8 cellular contexts compared by ENCODE assay signal in the genomic region with DNA sequence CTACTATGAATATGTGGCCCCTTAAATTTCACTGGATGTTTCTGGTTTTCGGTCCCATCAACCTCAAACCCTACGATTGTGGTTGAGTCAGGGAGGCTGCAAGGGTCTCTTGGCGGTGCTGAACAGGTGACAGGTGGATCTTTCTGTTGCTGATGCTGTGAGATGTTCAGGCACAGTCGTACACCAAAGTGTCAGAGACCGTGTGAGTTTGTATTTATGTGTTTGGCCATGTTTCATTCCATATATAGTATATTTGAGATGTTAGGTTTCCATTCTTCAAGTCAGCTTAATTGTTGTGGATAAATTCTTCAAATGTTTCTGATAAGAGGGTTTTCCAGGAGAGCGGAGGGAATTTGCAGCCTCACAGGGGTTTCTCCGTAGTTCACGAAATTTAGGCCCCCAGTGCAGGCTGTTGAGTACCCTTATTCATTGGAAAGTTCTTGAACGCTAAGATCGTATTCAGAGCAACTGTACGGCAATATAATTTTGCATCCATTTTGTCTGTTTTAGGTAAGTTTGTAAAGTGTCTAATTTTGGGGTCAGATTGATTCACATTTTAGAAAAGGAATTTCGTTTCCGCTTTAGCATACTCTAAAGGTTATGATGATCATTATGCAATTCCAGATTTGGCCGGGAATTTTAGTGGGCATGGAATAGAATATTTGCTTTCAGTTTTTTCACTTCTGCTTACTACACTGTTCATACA. TPM values are rescaled to one million over a fixed set of nuclear protein-coding genes. Genes with fewer than 3 reads are reported as not detected.
DNase-seq lines count a peak whose midpoint lies in the region; ATAC-seq and TF ChIP-seq lines count a peak whose summit lies in the region.

No MANE protein-coding gene starts in this region.

- no peaks in the 10 kb centered on the region for H4K20me1 ChIP-seq in MM.1S (ENCODE audit: insufficient read depth, low read length)

- H3K4me1 ChIP-seq in MM.1S (ENCODE audit: low read length), result peaks cover 2% of the 10 kb centered on the region; the same call in 1 of the 2 replicates

- H3K4me2 ChIP-seq in MM.1S (ENCODE audit: low read depth, low read length), result peak overlapping the region; percentile 88

- H3K9me3 Mint-ChIP-seq in stimulated activated naive CD8-positive, alpha-beta T cell treated with anti-CD3 and anti-CD28 coated beads, Interleukin-15, Interleukin-2, amounts not matched to agents 100 ng/mL and 50 ng/mL, for 24 hours, result no peaks in the 10 kb centered on the region

- no peak overlapping the region for H2AFZ ChIP-seq in MM.1S (ENCODE audit: low read length)

- H3K27ac ChIP-seq in MM.1S (ENCODE audit: low read length), result peak overlapping the region; percentile 38; the same call in 1 of the 2 replicates

- peak overlapping the region; percentile 91 for H3K4me3 Mint-ChIP-seq in stimulated activated naive CD8-positive, alpha-beta T cell treated with anti-CD3 and anti-CD28 coated beads, Interleukin-15, Interleukin-2, amounts not matched to agents 100 ng/mL and 50 ng/mL, for 24 hours

- H3F3A ChIP-seq in MM.1S (ENCODE audit: insufficient read depth, low read length), result 0 out of 2 replicates have a peak, but pooled peaks cover 6% of the 10 kb centered on the region

- H3K36me3 ChIP-seq in MM.1S (replicated peaks; ENCODE audit: insufficient read depth, low read length) (no peaks in the 10 kb centered on the region), kidney epithelial cell (ENCODE audit: control insufficient read depth, insufficient read depth, low read length) (no peaks in the 10 kb centered on the region)

- TF ChIP-seq CTCF in MM.1S (IDR thresholded peaks at IDR 0.05; ENCODE audit: low read length) (no peak), kidney epithelial cell (IDR thresholded peaks at IDR 0.05; ENCODE audit: insufficient read depth, low read length, poor library complexity, severe bottlenecking) (no peak)

- peak overlapping the region; percentile 24; the same call in 1 of the 2 replicates for H3K9ac ChIP-seq in MM.1S (ENCODE audit: low read length)

- H3K79me2 ChIP-seq in MM.1S (ENCODE audit: low read length), result peaks cover 53% of the 10 kb centered on the region

- H3K36me3 Mint-ChIP-seq in stimulated activated naive CD8-positive, alpha-beta T cell treated with anti-CD3 and anti-CD28 coated beads, Interleukin-15, Interleukin-2, amounts not matched to agents 100 ng/mL and 50 ng/mL, for 24 hours (ENCODE audit: low read depth), result peaks cover 14% of the 10 kb centered on the region

- peak overlapping the region; percentile 97 for H3K27ac Mint-ChIP-seq in stimulated activated naive CD8-positive, alpha-beta T cell treated with anti-CD3 and anti-CD28 coated beads, Interleukin-15, Interleukin-2, amounts not matched to agents 100 ng/mL and 50 ng/mL, for 24 hours

- H3K9me2 ChIP-seq in MM.1S (replicated peaks; ENCODE audit: insufficient read depth, low read length), result no peaks in the 10 kb centered on the region

- DNase-seq in DMS79 treated with DMSO at 0.1 percent for 48 hours (lab: John Stamatoyannopoulos, UW) (peak; percentile 34), MM.1S (peak; percentile 43), amniotic epithelial cell (ENCODE audit: low read depth) (peak; percentile 32), kidney epithelial cell (ENCODE audit: low read depth) (no peak), DMS114 treated with DMSO at 0.1 percent for 48 hours (lab: John Stamatoyannopoulos, UW; ENCODE audit: unreplicated experiment) (no peak)

- H3K4me1 Mint-ChIP-seq in stimulated activated naive CD8-positive, alpha-beta T cell treated with anti-CD3 and anti-CD28 coated beads, Interleukin-15, Interleukin-2, amounts not matched to agents 100 ng/mL and 50 ng/mL, for 24 hours (ENCODE audit: low read depth), result peaks cover 68% of the 10 kb centered on the region

- no peaks in the 10 kb centered on the region for H3K9me3 ChIP-seq in MM.1S (replicated peaks; ENCODE audit: insufficient read depth, low read length)

- peak overlapping the region; percentile 64 for H3K4me3 ChIP-seq in MM.1S (ENCODE audit: low read length)
- H3K4me3 ChIP-seq in kidney epithelial cell (ENCODE audit: low read depth, low read length), result peak overlapping the region; percentile 99

- H3K27me3 ChIP-seq in MM.1S (replicated peaks; ENCODE audit: insufficient read depth, low read length) (no peaks in the 10 kb centered on the region), kidney epithelial cell (ENCODE audit: control insufficient read depth, insufficient read depth, low read length) (no peaks in the 10 kb centered on the region)

- no peaks in the 10 kb centered on the region for H3K27me3 Mint-ChIP-seq in stimulated activated naive CD8-positive, alpha-beta T cell treated with anti-CD3 and anti-CD28 coated beads, Interleukin-15, Interleukin-2, amounts not matched to agents 100 ng/mL and 50 ng/mL, for 24 hours

- ATAC-seq in GM19395 (IDR thresholded peaks at IDR 0.05; ENCODE audit: unreplicated experiment) (peak; percentile 20), GM19324 (IDR thresholded peaks at IDR 0.05; ENCODE audit: low FRiP score, unreplicated experiment) (no peak)

RNA-seq across cellular contexts. Expression of a gene that starts 1.2 kb away (rescaled TPM):
- total RNA-seq in kidney epithelial cell, result 30.4 and 30.7 TPM in 2 replicates

Comparison
In these comparisons a context has a peak if more than half of its experiments do, and no peak if none do; other contexts are left out.
1. DNase-seq: peak in DMS79 treated with DMSO at 0.1 percent for 48 hours (single experiment), MM.1S (single experiment) and amniotic epithelial cell (single experiment); none in kidney epithelial cell (single experiment) and DMS114 treated with DMSO at 0.1 percent for 48 hours (single experiment).